In genomic region chr20:47224300-47224791, GRCh38 we compare ENCODE assay signal across 23 cellular contexts.
A peak's percentile ranks its signal among the peaks of the same experiment; 100 is the strongest.
DNase-seq lines count a peak whose midpoint lies in the region; ATAC-seq lines count a peak whose summit lies in the region.
"Had no signal": no experiment of that assay in that cellular context is flagged by ENCODE, and none has a peak within 500 bp of the region (broad histone marks: within the 10 kb centered on the region; RNA-seq: fewer than 3 reads in every experiment).

No MANE protein-coding gene starts in this region.

- DNase-seq in activated naive CD4-positive, alpha-beta T cell treated with anti-CD3 and anti-CD28 coated beads, Interleukin-2, amount 50 U/mL, for 16 hours = no peak
- no peak for DNase-seq in activated naive CD8-positive, alpha-beta T cell treated with anti-CD3 and anti-CD28 coated beads, Interleukin-2, amount 10 ng/mL, durations not matched to agents 7 days and 5 days
- DNase-seq in memory B cell (ENCODE audit: low spot score in 2 of 2) = no peak
- DNase-seq in cortex of kidney (lab: John Stamatoyannopoulos, UW) = no peak
- no peak for DNase-seq in activated CD4-positive, alpha-beta T cell treated with anti-CD3 and anti-CD28 coated beads, Interleukin-2, amount 50 U/mL, for 1 hour
- DNase-seq in sciatic nerve (ENCODE audit: low spot score) = no peak
- DNase-seq: activated B cell treated with CpG ODN at 0.5 μM for 24 hours; activated CD4-positive, alpha-beta T cell treated with anti-CD3 and anti-CD28 coated beads, Interleukin-2, amount 50 U/mL, for 4 hours; CD4-positive, alpha-beta memory T cell; DMS 273 treated with DMSO at 0.1 percent for 48 hours; EL; GM23248; HFFc6; mucosa of descending colon; NCI-H1694 treated with DMSO at 0.1 percent for 48 hours; NCI-H526 treated with DMSO at 0.1 percent for 48 hours; SIG-M5; stimulated activated CD8-positive, alpha-beta memory T cell treated with anti-CD3 and anti-CD28 coated beads, Interleukin-4, amount 100 ng/mL, for 48 hours; transverse colon had no signal

- no peaks in the 10 kb centered on the region for H3K4me1 Mint-ChIP-seq in activated naive CD4-positive, alpha-beta T cell treated with anti-CD3 and anti-CD28 coated beads, Interleukin-2, amount 50 U/mL, for 24 hours
- peaks cover 8% of the 10 kb centered on the region for H3K4me1 Mint-ChIP-seq in activated naive CD8-positive, alpha-beta T cell treated with anti-CD3 and anti-CD28 coated beads, Interleukin-2, amount 10 ng/mL, durations not matched to agents 7 days and 5 days
- peaks cover 9% of the 10 kb centered on the region for H3K4me1 Mint-ChIP-seq in memory B cell
- peaks cover 21% of the 10 kb centered on the region for H3K4me1 Mint-ChIP-seq in stimulated activated memory B cell treated with anti-CD40 and anti-IgM and Interleukin-4, amounts not matched to agents 10 μg/mL and 1 μg/mL and 100 μg/mL, for 72 hours

- POLR2A ChIA-PET in activated naive CD8-positive, alpha-beta T cell treated with anti-CD3 and anti-CD28 coated beads, Interleukin-2, amount 10 ng/mL, durations not matched to agents 7 days and 5 days (lab: Charles Lee) = no interaction called here

- no peaks in the 10 kb centered on the region for H3K27me3 Mint-ChIP-seq in activated naive CD4-positive, alpha-beta T cell treated with anti-CD3 and anti-CD28 coated beads, Interleukin-2, amount 50 U/mL, for 24 hours
- H3K27me3 Mint-ChIP-seq in activated naive CD8-positive, alpha-beta T cell treated with anti-CD3 and anti-CD28 coated beads, Interleukin-2, amount 10 ng/mL, durations not matched to agents 7 days and 5 days = no peaks in the 10 kb centered on the region
- no peaks in the 10 kb centered on the region for H3K27me3 Mint-ChIP-seq in memory B cell
- H3K27me3 Mint-ChIP-seq in stimulated activated memory B cell treated with anti-CD40 and anti-IgM and Interleukin-4, amounts not matched to agents 10 μg/mL and 1 μg/mL and 100 μg/mL, for 72 hours = no peaks in the 10 kb centered on the region
- H3K27me3 Mint-ChIP-seq: activated B cell treated with CpG ODN at 0.5 μM for 24 hours; CD4-positive, alpha-beta memory T cell had no signal

- intact Hi-C loops in sciatic nerve (cut with DNase I) = no loop called here

- peak overlapping the region; percentile 14 for H3K27ac Mint-ChIP-seq in activated naive CD4-positive, alpha-beta T cell treated with anti-CD3 and anti-CD28 coated beads, Interleukin-2, amount 50 U/mL, for 24 hours
- peak overlapping the region; percentile 68 for H3K27ac Mint-ChIP-seq in activated naive CD8-positive, alpha-beta T cell treated with anti-CD3 and anti-CD28 coated beads, Interleukin-2, amount 10 ng/mL, durations not matched to agents 7 days and 5 days
- peak overlapping the region; percentile 48 for H3K27ac Mint-ChIP-seq in memory B cell
- peak overlapping the region; percentile 18 for H3K27ac Mint-ChIP-seq in stimulated activated memory B cell treated with anti-CD40 and anti-IgM and Interleukin-4, amounts not matched to agents 10 μg/mL and 1 μg/mL and 100 μg/mL, for 72 hours
- H3K27ac Mint-ChIP-seq: activated T-helper 1 cell treated with anti-CD3 and anti-CD28 coated beads, Interleukin-12 subunit alpha, Interleukin-12 subunit beta, Interleukin-2, Interleukin-4 antibody, amounts not matched to agents 30 ng/mL and 10 ng/mL and 1 ng/mL, durations not matched to agents 14 hours and 24 hours and 36 hours; HFFc6 had no signal

- no peak for ATAC-seq in activated naive CD8-positive, alpha-beta T cell treated with anti-CD3 and anti-CD28 coated beads, Interleukin-2, amount 10 ng/mL, durations not matched to agents 7 days and 5 days (ENCODE audit: low read depth)
- ATAC-seq in memory B cell (ENCODE audit: low read depth) = no peak
- no peak for ATAC-seq in stimulated activated memory B cell treated with anti-CD40 and anti-IgM and Interleukin-4, amounts not matched to agents 10 μg/mL and 1 μg/mL and 100 μg/mL, for 72 hours
- no peak for ATAC-seq in sciatic nerve
- ATAC-seq: mucosa of descending colon, Panc1 had no signal

- peaks cover 13% of the 10 kb centered on the region for H3K36me3 Mint-ChIP-seq in activated naive CD4-positive, alpha-beta T cell treated with anti-CD3 and anti-CD28 coated beads, Interleukin-2, amount 50 U/mL, for 24 hours
- peaks cover 40% of the 10 kb centered on the region for H3K36me3 Mint-ChIP-seq in activated naive CD8-positive, alpha-beta T cell treated with anti-CD3 and anti-CD28 coated beads, Interleukin-2, amount 10 ng/mL, durations not matched to agents 7 days and 5 days
- H3K36me3 Mint-ChIP-seq in memory B cell = peaks cover 31% of the 10 kb centered on the region
- peaks cover 59% of the 10 kb centered on the region for H3K36me3 Mint-ChIP-seq in stimulated activated memory B cell treated with anti-CD40 and anti-IgM and Interleukin-4, amounts not matched to agents 10 μg/mL and 1 μg/mL and 100 μg/mL, for 72 hours

- no peaks in the 10 kb centered on the region for H3K9me3 Mint-ChIP-seq in activated naive CD4-positive, alpha-beta T cell treated with anti-CD3 and anti-CD28 coated beads, Interleukin-2, amount 50 U/mL, for 24 hours
- no peaks in the 10 kb centered on the region for H3K9me3 Mint-ChIP-seq in activated naive CD8-positive, alpha-beta T cell treated with anti-CD3 and anti-CD28 coated beads, Interleukin-2, amount 10 ng/mL, durations not matched to agents 7 days and 5 days
- no peaks in the 10 kb centered on the region for H3K9me3 Mint-ChIP-seq in memory B cell
- H3K9me3 Mint-ChIP-seq in stimulated activated memory B cell treated with anti-CD40 and anti-IgM and Interleukin-4, amounts not matched to agents 10 μg/mL and 1 μg/mL and 100 μg/mL, for 72 hours = no peaks in the 10 kb centered on the region
- H3K9me3 Mint-ChIP-seq: activated B cell treated with CpG ODN at 0.5 μM for 24 hours; activated T-helper 1 cell treated with anti-CD3 and anti-CD28 coated beads, Interleukin-12 subunit alpha, Interleukin-12 subunit beta, Interleukin-2, Interleukin-4 antibody, amounts not matched to agents 30 ng/mL and 10 ng/mL and 1 ng/mL, durations not matched to agents 14 hours and 24 hours and 36 hours; HFFc6 had no signal

- H3K4me3 Mint-ChIP-seq in activated naive CD4-positive, alpha-beta T cell treated with anti-CD3 and anti-CD28 coated beads, Interleukin-2, amount 50 U/mL, for 24 hours = no peak overlapping the region
- H3K4me3 Mint-ChIP-seq in activated naive CD8-positive, alpha-beta T cell treated with anti-CD3 and anti-CD28 coated beads, Interleukin-2, amount 10 ng/mL, durations not matched to agents 7 days and 5 days = no peak overlapping the region
- no peak overlapping the region for H3K4me3 Mint-ChIP-seq in memory B cell
- H3K4me3 Mint-ChIP-seq in stimulated activated memory B cell treated with anti-CD40 and anti-IgM and Interleukin-4, amounts not matched to agents 10 μg/mL and 1 μg/mL and 100 μg/mL, for 72 hours = no peak overlapping the region
- H3K4me3 Mint-ChIP-seq: activated B cell treated with CpG ODN at 0.5 μM for 24 hours; activated T-helper 1 cell treated with anti-CD3 and anti-CD28 coated beads, Interleukin-12 subunit alpha, Interleukin-12 subunit beta, Interleukin-2, Interleukin-4 antibody, amounts not matched to agents 30 ng/mL and 10 ng/mL and 1 ng/mL, durations not matched to agents 14 hours and 24 hours and 36 hours; CD4-positive, alpha-beta memory T cell; HFFc6 had no signal

Comparison
In these comparisons a context has a peak if more than half of its experiments do, and no peak if none do; other contexts are left out.
1. H3K27ac Mint-ChIP-seq: peak in every context shown above with its lines; median percentile 68 in activated naive CD8-positive, alpha-beta T cell treated with anti-CD3 and anti-CD28 coated beads, Interleukin-2, amount 10 ng/mL, durations not matched to agents 7 days and 5 days; 48 in memory B cell; 18 in stimulated activated memory B cell treated with anti-CD40 and anti-IgM and Interleukin-4, amounts not matched to agents 10 μg/mL and 1 μg/mL and 100 μg/mL, for 72 hours; 14 in activated naive CD4-positive, alpha-beta T cell treated with anti-CD3 and anti-CD28 coated beads, Interleukin-2, amount 50 U/mL, for 24 hours.